18 cellular contexts compared by ENCODE assay signal in the genomic region with DNA sequence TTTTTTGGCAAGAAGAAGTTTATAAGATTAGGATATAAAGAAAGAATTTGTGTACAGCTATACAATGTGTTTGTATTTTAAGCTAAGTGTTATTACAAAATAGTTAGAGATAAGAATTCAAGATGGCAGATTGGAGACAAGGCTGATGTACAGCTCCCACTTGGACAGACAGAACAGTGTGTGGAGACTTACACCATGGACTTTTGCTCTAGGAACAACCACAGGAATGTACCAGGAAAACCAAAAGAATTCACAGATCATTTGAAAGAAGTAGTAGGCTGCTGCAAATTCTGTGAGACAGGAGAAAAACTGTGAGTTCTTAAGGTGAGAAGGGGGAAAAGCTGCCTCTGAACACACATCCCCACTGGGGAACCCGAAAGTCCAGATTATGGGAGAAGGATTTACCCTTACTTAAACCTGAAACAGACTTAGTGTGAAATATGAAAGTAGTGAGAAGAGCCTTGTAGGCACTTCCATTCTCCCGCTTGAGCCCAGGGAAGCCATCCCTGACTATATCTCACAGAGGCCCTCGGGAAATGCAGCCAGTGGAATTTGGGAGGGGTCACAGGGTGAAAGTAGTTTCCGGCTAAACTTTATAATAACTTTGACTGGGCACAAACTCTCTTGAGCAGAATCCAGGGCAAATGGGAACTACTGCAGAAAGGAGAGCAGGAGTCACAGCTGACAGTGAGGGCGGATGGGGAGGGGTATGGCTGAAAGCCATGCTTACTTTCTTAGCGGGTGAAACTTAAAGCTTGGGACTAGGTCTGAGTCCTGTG. TPM values are rescaled to one million over a fixed set of nuclear protein-coding genes. Genes with fewer than 3 reads are reported as not detected.
DNase-seq lines count a peak whose midpoint lies in the region; TF ChIP-seq lines count a peak whose summit lies in the region.
"Had no signal": no experiment of that assay in that cellular context is flagged by ENCODE, and none has a peak within 500 bp of the region (broad histone marks: within the 10 kb centered on the region; RNA-seq: fewer than 3 reads in every experiment).

No MANE protein-coding gene starts in this region.

- CTCF ChIA-PET in OCI-LY7 (lab: Charles Lee; ENCODE audit: unreplicated experiment): no interaction called here

- no peak overlapping the region for H2AFZ ChIP-seq in OCI-LY7 (ENCODE audit: low read length)

- POLR2A ChIA-PET in OCI-LY7 (lab: Charles Lee): interaction anchor here (0.7 kb wide), 1 partner anchor 29 kb away, joined by 3 read pairs; no protein-coding TSS in a partner anchor

- H3K9me2 ChIP-seq in OCI-LY7 (ENCODE audit: insufficient read depth, low read length): no peaks in the 10 kb centered on the region

- H3K79me2 ChIP-seq in OCI-LY7 (ENCODE audit: insufficient read depth, low read depth, low read length): no peaks in the 10 kb centered on the region

- no peaks in the 10 kb centered on the region for H3K36me3 ChIP-seq in OCI-LY7 (ENCODE audit: insufficient read depth, low read length)

- BruUV-seq in OCI-LY7 (replicated peaks; lab: Mats Ljungman, UMichigan): no TSS peak

- intact Hi-C loops in OCI-LY7 (cut with micrococcal nuclease; ENCODE audit: unreplicated experiment): no loop called here

- no peaks in the 10 kb centered on the region for H3K4me1 ChIP-seq in OCI-LY7 (ENCODE audit: insufficient read depth, low read length, poor library complexity, severe bottlenecking)
- H3K4me1 ChIP-seq: body of pancreas had no signal

- H3K4me2 ChIP-seq in OCI-LY7 (ENCODE audit: low read length): no peak overlapping the region

- H4K20me1 ChIP-seq in OCI-LY7 (ENCODE audit: insufficient read depth, low read length): no peaks in the 10 kb centered on the region

- no peaks in the 10 kb centered on the region for H3K9me3 ChIP-seq in OCI-LY7 (ENCODE audit: low read length)

- no peak for TF ChIP-seq CTCF in foreskin fibroblast (IDR thresholded peaks at IDR 0.05; ENCODE audit: low read depth, low read length)
- TF ChIP-seq CTCF in OCI-LY7 (conservative IDR thresholded peaks at IDR 0.05; ENCODE audit: low read length): no peak

- no peak overlapping the region for H3K4me3 ChIP-seq in foreskin fibroblast (ENCODE audit: low read depth in 1 of 2, low read length in 2 of 2)
- H3K4me3 ChIP-seq in OCI-LY7 (ENCODE audit: low read depth, low read length, poor library complexity, severe bottlenecking): no peak overlapping the region
- H3K4me3 ChIP-seq: body of pancreas had no signal

- DNase-seq in HCEC 1CT: peak; percentile 56
- DNase-seq in astrocyte of the hippocampus (ENCODE audit: low read depth, low spot score): peak; percentile 83
- peak; percentile 31 to 45 for DNase-seq in foreskin fibroblast
- DNase-seq in stromal cell of bone marrow (ENCODE audit: low read depth): peak; percentile 28
- no peak for DNase-seq in SKM-1 treated with dmso at 0.1 percent for 144 hours (lab: John Stamatoyannopoulos, UW; ENCODE audit: unreplicated experiment)
- DNase-seq in OCI-LY7 (ENCODE audit: low spot score): no peak
- DNase-seq in stimulated activated CD4-positive, alpha-beta T cell treated with anti-CD3 and anti-CD28 coated beads, Interleukin-2, amount 100 ng/mL, for 48 hours: no peak
- DNase-seq: activated CD4-positive, alpha-beta T cell treated with anti-CD3 and anti-CD28 coated beads, Interleukin-2, amount 50 U/mL, for 4 hours; activated naive CD4-positive, alpha-beta T cell treated with Interleukin-2 at 50 U/mL for 16 hours; body of pancreas; C1 segment of cervical spinal cord; DMS 273 treated with DMSO at 0.1 percent for 48 hours; head of caudate nucleus; natural killer cell; NCI-H1694; NCI-H345; T-cell had no signal

- no peak overlapping the region for H3K27ac ChIP-seq in OCI-LY7 (ENCODE audit: low read depth, low read length, poor library complexity, severe bottlenecking)
- H3K27ac ChIP-seq: body of pancreas, epithelial cell of prostate had no signal

RNA-seq across cellular contexts. Expression of gene RPRD1A, which starts 11.6 kb away (rescaled TPM):
- 45.4 and 51.6 TPM in 2 replicates for total RNA-seq in OCI-LY7 (2014; rRNA removed; shearing (Covaris generic))
- 37.9 and 42.2 TPM in 2 replicates for total RNA-seq in OCI-LY7 (2022)

RNA-seq across cellular contexts. Expression of gene SLC39A6, which starts 50.2 kb away (rescaled TPM):
- total RNA-seq in OCI-LY7 (2014; rRNA removed; shearing (Covaris generic)): 14.7 and 18.1 TPM in 2 replicates
- 11.2 and 13.7 TPM in 2 replicates for total RNA-seq in OCI-LY7 (2022)

RNA-seq across cellular contexts. Expression of gene ELP2, which starts 50.8 kb away (rescaled TPM):
- 48.1 and 50.5 TPM in 2 replicates for total RNA-seq in OCI-LY7 (2014; rRNA removed; shearing (Covaris generic))
- 39.7 and 40.3 TPM in 2 replicates for total RNA-seq in OCI-LY7 (2022)

Comparison
In these comparisons a context has a peak if more than half of its experiments do, and no peak if none do; other contexts are left out.
1. DNase-seq: peak in HCEC 1CT (single experiment), astrocyte of the hippocampus (single experiment), foreskin fibroblast (2 of 2) and stromal cell of bone marrow (single experiment); none in SKM-1 treated with dmso at 0.1 percent for 144 hours (single experiment), OCI-LY7 (single experiment) and stimulated activated CD4-positive, alpha-beta T cell treated with anti-CD3 and anti-CD28 coated beads, Interleukin-2, amount 100 ng/mL, for 48 hours (0 of 2).